Comparison of ENCODE assay signal across 16 cellular contexts in genomic region chr4:185846550-185847210, GRCh38. TPM values are rescaled to one million over a fixed set of nuclear protein-coding genes. Genes with fewer than 3 reads are reported as not detected.
DNase-seq lines count a peak whose midpoint lies in the region; ATAC-seq and TF ChIP-seq lines count a peak whose summit lies in the region.
"Had no signal": no experiment of that assay in that cellular context is flagged by ENCODE, and none has a peak within 500 bp of the region (broad histone marks: within the 10 kb centered on the region; RNA-seq: fewer than 3 reads in every experiment).

No MANE protein-coding gene starts in this region.

- H3K9me3 ChIP-seq in MG63 (peaks cover 2% of the 10 kb centered on the region), stomach (no peaks in the 10 kb centered on the region)

- H3K4me3 ChIP-seq in MG63 (no peak overlapping the region), coronary artery (peak overlapping the region; percentile 44), stomach (no peak overlapping the region)

- peak overlapping the region; percentile 7 to 78 for H3K27ac ChIP-seq in coronary artery
- no peak overlapping the region for H3K27ac ChIP-seq in stomach

- TF ChIP-seq CTCF in coronary artery (IDR thresholded peaks at IDR 0.05): no peak
- TF ChIP-seq CTCF in nephron progenitor cell (IDR thresholded peaks at IDR 0.05): no peak
- TF ChIP-seq CTCF in stomach (IDR thresholded peaks at IDR 0.05): no peak

- peaks cover 31% of the 10 kb centered on the region for H3K4me1 Mint-ChIP-seq in nephron progenitor cell
- H3K4me1 Mint-ChIP-seq: activated CD8-positive, alpha-beta memory T cell treated with anti-CD3 and anti-CD28 coated beads, Interleukin-2, amount 10 ng/mL, durations not matched to agents 7 days and 5 days; B cell; naive thymus-derived CD4-positive, alpha-beta T cell had no signal

- H3K36me3 Mint-ChIP-seq in nephron progenitor cell (ENCODE audit: low read depth): peaks cover 22% of the 10 kb centered on the region
- H3K36me3 Mint-ChIP-seq: activated CD8-positive, alpha-beta memory T cell treated with anti-CD3 and anti-CD28 coated beads, Interleukin-2, amount 10 ng/mL, durations not matched to agents 7 days and 5 days had no signal

- peak; percentile 16 for DNase-seq in ELR (ENCODE audit: low read depth)
- DNase-seq in MG63: peak; percentile 23
- DNase-seq in coronary artery (ENCODE audit: low spot score): no peak
- DNase-seq in nephron progenitor cell: no peak
- no peak for DNase-seq in stomach
- DNase-seq in GF-D8 (lab: John Stamatoyannopoulos, UW): no peak
- DNase-seq: activated CD8-positive, alpha-beta memory T cell treated with anti-CD3 and anti-CD28 coated beads, Interleukin-2, amount 10 ng/mL, durations not matched to agents 7 days and 5 days; foreskin melanocyte; KG1; naive thymus-derived CD4-positive, alpha-beta T cell; NCI-H1105; stimulated activated CD4-positive, alpha-beta T cell treated with anti-CD3 and anti-CD28 coated beads, Interleukin-12 subunit alpha, Interleukin-12 subunit beta, amount 100 ng/mL, for 4 hours had no signal

- no peaks in the 10 kb centered on the region for H3K27me3 ChIP-seq in MG63
- no peaks in the 10 kb centered on the region for H3K27me3 ChIP-seq in stomach

- TF ChIP-seq POLR2A in stomach (IDR thresholded peaks at IDR 0.05): no peak

- peak overlapping the region; percentile 17 for H3K4me3 Mint-ChIP-seq in nephron progenitor cell
- H3K4me3 Mint-ChIP-seq: activated CD8-positive, alpha-beta memory T cell treated with anti-CD3 and anti-CD28 coated beads, Interleukin-2, amount 10 ng/mL, durations not matched to agents 7 days and 5 days; B cell; naive thymus-derived CD4-positive, alpha-beta T cell had no signal

- H3K36me3 ChIP-seq in MG63 (no peaks in the 10 kb centered on the region), stomach (no peaks in the 10 kb centered on the region)

- intact Hi-C loops in stomach (cut with DNase I; ENCODE audit: low total_unique reads): no loop called here

- ATAC-seq in HG03432 (IDR thresholded peaks at IDR 0.05; ENCODE audit: unreplicated experiment) (no peak), GM18520 (IDR thresholded peaks at IDR 0.05; ENCODE audit: unreplicated experiment) (no peak)
- ATAC-seq: activated CD4-positive, CD25-positive, alpha-beta regulatory T cell treated with anti-CD3 and anti-CD28 coated beads, Interleukin-2, amount 50 U/mL, for 24 hours; activated CD8-positive, alpha-beta memory T cell treated with anti-CD3 and anti-CD28 coated beads, Interleukin-2, amount 10 ng/mL, durations not matched to agents 7 days and 5 days; naive thymus-derived CD4-positive, alpha-beta T cell had no signal

- WGBS in stomach, 5 donors: 80 to 96% (median 92%) methylated on average over 5 of the region's 5 CpGs

- H3K9me3 Mint-ChIP-seq in nephron progenitor cell: peaks cover 41% of the 10 kb centered on the region

- H3K27ac Mint-ChIP-seq in nephron progenitor cell: peak overlapping the region; percentile 52
- H3K27ac Mint-ChIP-seq: activated CD8-positive, alpha-beta memory T cell treated with anti-CD3 and anti-CD28 coated beads, Interleukin-2, amount 10 ng/mL, durations not matched to agents 7 days and 5 days; B cell; naive thymus-derived CD4-positive, alpha-beta T cell had no signal

- peaks cover 0 to 7% (median 0%) of the 10 kb centered on the region in 4 donors for H3K4me1 ChIP-seq in stomach

- peaks cover 3% of the 10 kb centered on the region for H3K27me3 Mint-ChIP-seq in nephron progenitor cell (ENCODE audit: low read depth, poor library complexity)
- H3K27me3 Mint-ChIP-seq: activated CD8-positive, alpha-beta memory T cell treated with anti-CD3 and anti-CD28 coated beads, Interleukin-2, amount 10 ng/mL, durations not matched to agents 7 days and 5 days; B cell had no signal

- TF ChIP-seq EP300 in stomach (IDR thresholded peaks at IDR 0.05): no peak

RNA-seq across cellular contexts. Expression of gene SORBS2, which starts 34.7 kb away (rescaled TPM):
- 0.07 and 0.10 TPM in 2 replicates for total RNA-seq in MG63 (2014; rRNA removed; shearing (Covaris generic); ENCODE audit: low replicate concordance)
- total RNA-seq in stomach: 100 to 1,000 TPM in 4 of 5 donors, 1 to 10 TPM in 1; 9.0 to 908 (median 235) TPM
- 10 to 100 TPM; 20.0 to 31.2 (median 23.8) TPM for polyA plus RNA-seq in stomach
- total RNA-seq: activated CD8-positive, alpha-beta memory T cell treated with anti-CD3 and anti-CD28 coated beads, Interleukin-2, amount 10 ng/mL, durations not matched to agents 7 days and 5 days had no signal
- polyA plus RNA-seq: naive thymus-derived CD4-positive, alpha-beta T cell had no signal

Comparison
In these comparisons a context has a peak if more than half of its experiments do, and no peak if none do; other contexts are left out.
1. DNase-seq: peak in ELR (single experiment) and MG63 (single experiment); none in coronary artery (single experiment), nephron progenitor cell (single experiment), stomach (single experiment) and GF-D8 (single experiment).
2. H3K27ac ChIP-seq: peak in coronary artery (2 of 2); none in stomach (0 of 5).